In genomic region chr16:70251651-70252354, GRCh38 we compare ENCODE assay signal across 8 cellular contexts. TPM values are rescaled to one million over a fixed set of nuclear protein-coding genes. Genes with fewer than 3 reads are reported as not detected.
DNase-seq lines count a peak whose midpoint lies in the region; ATAC-seq and TF ChIP-seq lines count a peak whose summit lies in the region.

Gene EXOSC6, minus strand, starts transcription at chr16:70251940. Its CDS starts 40 bp downstream, at chr16:70251900.

- H3K4me3 Mint-ChIP-seq in CD4-positive, alpha-beta memory T cell = peak within 1 kb of the TSS; percentile 88 to 92 (median 90)

- no peaks in the 10 kb centered on the region for H3K9me3 ChIP-seq in CD4-positive, alpha-beta memory T cell (ENCODE audit: control insufficient read depth in 1 of 2, low read length in 2 of 2)
- H3K9me3 ChIP-seq in right lobe of liver = no peaks in the 10 kb centered on the region

- TF ChIP-seq CTCF in right lobe of liver (IDR thresholded peaks at IDR 0.05) = peak; percentile 94 to 98 (median 96)

- peaks cover 27% of the 10 kb centered on the region for H3K4me1 ChIP-seq in CD4-positive, alpha-beta memory T cell (ENCODE audit: insufficient read depth, low read length)
- peaks cover 0 to 20% (median 8%) of the 10 kb centered on the region in 4 donors for H3K4me1 ChIP-seq in right lobe of liver

- peaks cover 20% of the 10 kb centered on the region for H3K36me3 ChIP-seq in CD4-positive, alpha-beta memory T cell (ENCODE audit: insufficient read depth, low read length)
- H3K36me3 ChIP-seq in right lobe of liver = peaks cover 0 to 48% (median 34%) of the 10 kb centered on the region in 4 donors

- CTCF ChIA-PET in CD4-positive, alpha-beta memory T cell (lab: Charles Lee; ENCODE audit: partially characterized antibody) = interaction anchor here (1.0 to 4.5 kb wide), 12 partner anchors 9 to 273 kb away, joined by 3 to 22 read pairs (median 5); partner anchors contain the start of genes AARS1, DDX19A and DDX19B

- DNase-seq in CD4-positive, alpha-beta memory T cell = peak; percentile 92 to 94 (median 93)
- DNase-seq in NCI-H748 treated with DMSO at 0.1 percent for 48 hours (lab: John Stamatoyannopoulos, UW) = peak; percentile 72
- DNase-seq in activated CD4-positive, alpha-beta T cell treated with anti-CD3 and anti-CD28 coated beads, Interleukin-2, amount 50 U/mL, for 24 hours (ENCODE audit: low read depth in 1 of 2, low spot score in 1 of 2) = peak; percentile 76 to 90
- DNase-seq in dermis microvascular lymphatic vessel endothelial cell (ENCODE audit: low read depth in 2 of 2) = peak; percentile 83 to 95
- DNase-seq in right lobe of liver = peak; percentile 91 to 96 (median 92)
- peak; percentile 94 for DNase-seq in stimulated activated CD4-positive, alpha-beta T cell treated with anti-CD3 and anti-CD28 coated beads, Interleukin-4, amount 100 ng/mL, for 24 hours

- H3K4me1 Mint-ChIP-seq in CD4-positive, alpha-beta memory T cell = peaks cover 9 to 35% (median 23%) of the 10 kb centered on the region in 4 donors

- ATAC-seq in GM19438 (IDR thresholded peaks at IDR 0.05; ENCODE audit: low read depth, unreplicated experiment) = peak; percentile 75
- ATAC-seq in HG03571 (IDR thresholded peaks at IDR 0.05; ENCODE audit: unreplicated experiment) = peak; percentile 74
- peak; percentile 95 to 98 (median 96) for ATAC-seq in right lobe of liver

- H3K9me3 Mint-ChIP-seq in CD4-positive, alpha-beta memory T cell = peaks cover 0 to 2% (median 0%) of the 10 kb centered on the region in 8 donors

- peak within 1 kb of the TSS in 1 of 2 donors; percentile 62 for H3K4me3 ChIP-seq in CD4-positive, alpha-beta memory T cell (ENCODE audit: low read length in 2 of 2)
- H3K4me3 ChIP-seq in right lobe of liver = peak within 1 kb of the TSS; percentile 73 to 88 (median 84)

- peak within 1 kb of the TSS; percentile 73 for H3K27ac ChIP-seq in CD4-positive, alpha-beta memory T cell (ENCODE audit: low read depth, low read length)
- peak within 1 kb of the TSS; percentile 60 to 79 (median 74) for H3K27ac ChIP-seq in right lobe of liver

- peak; percentile 77 for TF ChIP-seq POLR2A in right lobe of liver (IDR thresholded peaks at IDR 0.05)

- intact Hi-C loops in CD4-positive, alpha-beta memory T cell (cut with micrococcal nuclease) = loop anchor here (1.0 to 5.0 kb wide), 5 partner anchors 37 to 270 kb away; partner anchors contain the start of genes AARS1, COG4, DDX19A and SF3B3
- intact Hi-C loops in right lobe of liver (cut with DNase I) = loop anchor here in 1 of 2 donors (10.0 kb wide), 1 partner anchor 87 kb away; no protein-coding TSS in a partner anchor

- no peaks in the 10 kb centered on the region for H3K27me3 ChIP-seq in CD4-positive, alpha-beta memory T cell (ENCODE audit: insufficient read depth, low read length)
- H3K27me3 ChIP-seq in right lobe of liver = no peaks in the 10 kb centered on the region

- H3K36me3 Mint-ChIP-seq in CD4-positive, alpha-beta memory T cell = peaks cover 4 to 37% of the 10 kb centered on the region in 2 donors

- no peaks in the 10 kb centered on the region for H3K27me3 Mint-ChIP-seq in CD4-positive, alpha-beta memory T cell

- POLR2A ChIA-PET in CD4-positive, alpha-beta memory T cell (lab: Charles Lee; ENCODE audit: partially characterized antibody) = interaction anchor here (0.6 to 3.5 kb wide), 14 partner anchors 8 to 273 kb away, joined by 3 to 22 read pairs (median 6); partner anchors contain the start of genes AARS1, COG4, DDX19A and DDX19B

- 6% methylated on average over 8 of the region's 61 CpGs for WGBS in right lobe of liver (ENCODE audit: insufficient coverage, low coverage, low lambda C conversion rate, missing lambda C conversion rate)

- peak within 1 kb of the TSS; percentile 88 to 96 (median 94) for H3K27ac Mint-ChIP-seq in CD4-positive, alpha-beta memory T cell

RNA-seq across cellular contexts. Expression of gene EXOSC6, which starts in this region (rescaled TPM):
- total RNA-seq in CD4-positive, alpha-beta memory T cell = 10 to 100 TPM; 43.5 to 44.1 TPM
- polyA plus RNA-seq in CD4-positive, alpha-beta memory T cell = 10 to 100 TPM in 1 of 2 donors, 1 to 10 TPM in 1; 6.6 to 11.9 TPM
- total RNA-seq in dermis microvascular lymphatic vessel endothelial cell = 28.2 and 40.0 TPM in 2 replicates
- total RNA-seq in right lobe of liver = 10 to 100 TPM in 3 of 6 experiments, 1 to 10 TPM in 3; 6.1 to 13.1 (median 10.2) TPM
